Comparison of ENCODE assay signal across 19 cellular contexts in genomic region chr4:168863719-168864632, GRCh38.
DNase-seq lines count a peak whose midpoint lies in the region; ATAC-seq and TF ChIP-seq lines count a peak whose summit lies in the region.
"Had no signal": no experiment of that assay in that cellular context is flagged by ENCODE, and none has a peak within 500 bp of the region (broad histone marks: within the 10 kb centered on the region; RNA-seq: fewer than 3 reads in every experiment).

No MANE protein-coding gene starts in this region.

- 68% methylated on average over 10 of the region's 10 CpGs for WGBS in mammary epithelial cell (ENCODE audit: low coverage, missing lambda C conversion rate)

- H3K27me3 ChIP-seq in breast epithelium (no peaks in the 10 kb centered on the region), mammary epithelial cell (ENCODE audit: insufficient read depth, low read length) (no peaks in the 10 kb centered on the region), muscle layer of colon (ENCODE audit: control insufficient read depth in 1 of 2, insufficient read depth in 2 of 2, low read length in 2 of 2) (no peaks in the 10 kb centered on the region)
- H3K27me3 ChIP-seq: gastrocnemius medialis, neutrophil had no signal

- H2AFZ ChIP-seq in mammary epithelial cell (ENCODE audit: low read depth, low read length): no peak overlapping the region

- intact Hi-C loops in MCF 10A (cut with micrococcal nuclease) (no loop called here), breast epithelium (cut with DNase I; ENCODE audit: low total_unique reads) (no loop called here), mammary epithelial cell (cut with micrococcal nuclease) (no loop called here)

- DNase-seq in MCF 10A (ENCODE audit: unreplicated experiment) (no peak), breast epithelium (ENCODE audit: low spot score in 2 of 2) (no peak), mammary epithelial cell (no peak), Kasumi-1 (lab: John Stamatoyannopoulos, UW) (no peak), nephron progenitor cell (no peak)
- DNase-seq in activated naive CD8-positive, alpha-beta T cell treated with anti-CD3 and anti-CD28 coated beads, Interleukin-2, amount 50 U/mL, for 24 hours: no peak
- DNase-seq: ACHN; activated B cell treated with CpG ODN at 0.5 μM for 24 hours; C1 segment of cervical spinal cord; gastrocnemius medialis; hypothalamus; NCI-H2171 treated with DMSO at 0.1 percent for 48 hours; stimulated activated CD4-positive, alpha-beta T cell treated with anti-CD3 and anti-CD28 coated beads, Interleukin-4, amount 100 ng/mL, for 1 hour; trophoblast cell had no signal

- TF ChIP-seq POLR2A in breast epithelium (IDR thresholded peaks at IDR 0.05): no peak

- CTCF ChIA-PET in MCF 10A (lab: Yijun Ruan, JAX) (interaction anchor here (1.0 to 1.7 kb wide), 5 partner anchors 9 to 278 kb away, joined by 3 to 9 read pairs (median 4); no protein-coding TSS in a partner anchor), mammary epithelial cell (lab: Charles Lee; ENCODE audit: low non-redundant PET) (no interaction called here)

- BruUV-seq in MCF 10A (replicated peaks; lab: Mats Ljungman, UMichigan): no TSS peak
- BruUV-seq in mammary epithelial cell (replicated peaks; lab: Mats Ljungman, UMichigan): no TSS peak

- H3K4me2 ChIP-seq in mammary epithelial cell (ENCODE audit: insufficient read depth, low read depth, low read length): no peak overlapping the region

- in situ Hi-C loops in mammary epithelial cell (cut with MboI; ENCODE audit: low sequenced_read_pairs in 2 of 2): no loop called here

- H3K36me3 Mint-ChIP-seq in MCF 10A (ENCODE audit: insufficient read depth, unreplicated experiment) (peaks cover 82% of the 10 kb centered on the region), nephron progenitor cell (ENCODE audit: low read depth) (peaks cover 71% of the 10 kb centered on the region)
- H3K36me3 Mint-ChIP-seq in activated naive CD8-positive, alpha-beta T cell treated with anti-CD3 and anti-CD28 coated beads, Interleukin-2, amount 50 U/mL, for 24 hours (ENCODE audit: low read depth): no peaks in the 10 kb centered on the region

- no peaks in the 10 kb centered on the region for H3K27me3 Mint-ChIP-seq in MCF 10A (ENCODE audit: insufficient read depth, unreplicated experiment)
- H3K27me3 Mint-ChIP-seq in activated naive CD8-positive, alpha-beta T cell treated with anti-CD3 and anti-CD28 coated beads, Interleukin-2, amount 50 U/mL, for 24 hours: no peaks in the 10 kb centered on the region
- H3K27me3 Mint-ChIP-seq in nephron progenitor cell (ENCODE audit: low read depth, poor library complexity): no peaks in the 10 kb centered on the region
- H3K27me3 Mint-ChIP-seq: stimulated activated naive CD8-positive, alpha-beta T cell treated with anti-CD3 and anti-CD28 coated beads, Interleukin-15, Interleukin-2, amounts not matched to agents 100 ng/mL and 50 ng/mL, for 24 hours had no signal

- H3K27ac Mint-ChIP-seq in MCF 10A (ENCODE audit: low read depth, unreplicated experiment) (peak overlapping the region; percentile 8), nephron progenitor cell (no peak overlapping the region)
- no peak overlapping the region for H3K27ac Mint-ChIP-seq in activated naive CD8-positive, alpha-beta T cell treated with anti-CD3 and anti-CD28 coated beads, Interleukin-2, amount 50 U/mL, for 24 hours
- H3K27ac Mint-ChIP-seq: activated B cell treated with CpG ODN at 0.5 μM for 24 hours; stimulated activated naive CD8-positive, alpha-beta T cell treated with anti-CD3 and anti-CD28 coated beads, Interleukin-15, Interleukin-2, amounts not matched to agents 100 ng/mL and 50 ng/mL, for 24 hours had no signal

- H3K9me3 ChIP-seq in breast epithelium (no peaks in the 10 kb centered on the region), mammary epithelial cell (replicated peaks; ENCODE audit: insufficient read depth, low read length) (no peaks in the 10 kb centered on the region), muscle layer of colon (ENCODE audit: low read length) (no peaks in the 10 kb centered on the region)
- H3K9me3 ChIP-seq: gastrocnemius medialis, neutrophil had no signal

- POLR2A ChIA-PET in MCF 10A (lab: Yijun Ruan, JAX): interaction anchor here (0.5 to 1.6 kb wide), 5 partner anchors 7 to 1163 kb away, joined by 3 to 4 read pairs (median 4); no protein-coding TSS in a partner anchor

- H3K4me3 Mint-ChIP-seq in MCF 10A (ENCODE audit: unreplicated experiment): no peak overlapping the region
- no peak overlapping the region for H3K4me3 Mint-ChIP-seq in activated naive CD8-positive, alpha-beta T cell treated with anti-CD3 and anti-CD28 coated beads, Interleukin-2, amount 50 U/mL, for 24 hours
- no peak overlapping the region for H3K4me3 Mint-ChIP-seq in nephron progenitor cell
- H3K4me3 Mint-ChIP-seq: activated B cell treated with CpG ODN at 0.5 μM for 24 hours; stimulated activated naive CD8-positive, alpha-beta T cell treated with anti-CD3 and anti-CD28 coated beads, Interleukin-15, Interleukin-2, amounts not matched to agents 100 ng/mL and 50 ng/mL, for 24 hours had no signal

- H3K27ac ChIP-seq in breast epithelium: peak overlapping the region in 1 of 2 donors; percentile 16
- peak overlapping the region; percentile 27 for H3K27ac ChIP-seq in mammary epithelial cell (ENCODE audit: insufficient read depth, low read depth, low read length)
- peak overlapping the region; percentile 1 for H3K27ac ChIP-seq in muscle layer of colon (ENCODE audit: low read depth, low read length)
- H3K27ac ChIP-seq: neutrophil had no signal

- H3K36me3 ChIP-seq in breast epithelium (no peaks in the 10 kb centered on the region), mammary epithelial cell (ENCODE audit: insufficient read depth, low read length) (peaks cover 12% of the 10 kb centered on the region), muscle layer of colon (ENCODE audit: insufficient read depth, low read length) (peaks cover 22% of the 10 kb centered on the region)
- H3K36me3 ChIP-seq: gastrocnemius medialis, neutrophil had no signal

- H3K4me1 ChIP-seq in breast epithelium (peaks cover 0 to 4% of the 10 kb centered on the region in 2 donors), mammary epithelial cell (ENCODE audit: insufficient read depth, low read length) (peaks cover 30% of the 10 kb centered on the region), muscle layer of colon (ENCODE audit: insufficient read depth, low read length) (peaks cover 81% of the 10 kb centered on the region)

- no peak overlapping the region for H3K4me3 ChIP-seq in breast epithelium
- H3K4me3 ChIP-seq in mammary epithelial cell (replicated peaks in 1 of 3; ENCODE audit: insufficient read depth in 1 of 3, low read depth in 2 of 3, low read length in 3 of 3): no peak overlapping the region
- H3K4me3 ChIP-seq in muscle layer of colon (ENCODE audit: low read depth in 1 of 2, low read length in 2 of 2): no peak overlapping the region
- H3K4me3 ChIP-seq: gastrocnemius medialis, K562 had no signal

- H3K9ac ChIP-seq in mammary epithelial cell (ENCODE audit: insufficient read depth, low read length) (no peak overlapping the region), muscle layer of colon (ENCODE audit: low read length) (no peak overlapping the region)

- H4K20me1 ChIP-seq in mammary epithelial cell (ENCODE audit: insufficient read depth, low read length): peaks cover 5% of the 10 kb centered on the region

- peaks cover 37% of the 10 kb centered on the region for H3K4me1 Mint-ChIP-seq in MCF 10A (ENCODE audit: insufficient read depth, unreplicated experiment)
- H3K4me1 Mint-ChIP-seq in activated naive CD8-positive, alpha-beta T cell treated with anti-CD3 and anti-CD28 coated beads, Interleukin-2, amount 50 U/mL, for 24 hours: peaks cover 1% of the 10 kb centered on the region
- peaks cover 20% of the 10 kb centered on the region for H3K4me1 Mint-ChIP-seq in nephron progenitor cell
- H3K4me1 Mint-ChIP-seq: activated B cell treated with CpG ODN at 0.5 μM for 24 hours had no signal

- TF ChIP-seq CTCF in MCF 10A (IDR thresholded peaks at IDR 0.05; ENCODE audit: unreplicated experiment) (no peak), breast epithelium (IDR thresholded peaks at IDR 0.05) (no peak), mammary epithelial cell (conservative IDR thresholded peaks at IDR 0.05 in 1 of 2, IDR thresholded peaks at IDR 0.05 in 1 of 2; ENCODE audit: extremely low read depth in 1 of 2, insufficient read depth in 1 of 2, low read depth in 1 of 2, low read length in 2 of 2) (no peak), nephron progenitor cell (IDR thresholded peaks at IDR 0.05) (no peak)

- dilution Hi-C loops in mammary epithelial cell (cut with HindIII; ENCODE audit: low sequenced_read_pairs): no loop called here

- H3K79me2 ChIP-seq in mammary epithelial cell (ENCODE audit: insufficient read depth, low read length): peaks cover 97% of the 10 kb centered on the region

- H3K9me3 Mint-ChIP-seq in MCF 10A (ENCODE audit: unreplicated experiment) (no peaks in the 10 kb centered on the region), nephron progenitor cell (no peaks in the 10 kb centered on the region)
- H3K9me3 Mint-ChIP-seq in activated naive CD8-positive, alpha-beta T cell treated with anti-CD3 and anti-CD28 coated beads, Interleukin-2, amount 50 U/mL, for 24 hours: no peaks in the 10 kb centered on the region
- H3K9me3 Mint-ChIP-seq: activated B cell treated with CpG ODN at 0.5 μM for 24 hours had no signal

- no peak for ATAC-seq in activated naive CD8-positive, alpha-beta T cell treated with anti-CD3 and anti-CD28 coated beads, Interleukin-2, amount 50 U/mL, for 24 hours
- no peak for ATAC-seq in GM18870 (IDR thresholded peaks at IDR 0.05; ENCODE audit: unreplicated experiment)
- ATAC-seq: gastrocnemius medialis had no signal
